ENCODE assay signal across 1 cellular context in genomic region chr20:33724439-33725094, GRCh38.
TF ChIP-seq lines count a peak whose summit lies in the region.

No MANE protein-coding gene starts in this region.

TF ChIP-seq in HepG2, 621 proteins besides CTCF, POLR2A, EP300 and RAD21 (continued from another document and continues in another):
- TF ChIP-seq, protein P1, sequence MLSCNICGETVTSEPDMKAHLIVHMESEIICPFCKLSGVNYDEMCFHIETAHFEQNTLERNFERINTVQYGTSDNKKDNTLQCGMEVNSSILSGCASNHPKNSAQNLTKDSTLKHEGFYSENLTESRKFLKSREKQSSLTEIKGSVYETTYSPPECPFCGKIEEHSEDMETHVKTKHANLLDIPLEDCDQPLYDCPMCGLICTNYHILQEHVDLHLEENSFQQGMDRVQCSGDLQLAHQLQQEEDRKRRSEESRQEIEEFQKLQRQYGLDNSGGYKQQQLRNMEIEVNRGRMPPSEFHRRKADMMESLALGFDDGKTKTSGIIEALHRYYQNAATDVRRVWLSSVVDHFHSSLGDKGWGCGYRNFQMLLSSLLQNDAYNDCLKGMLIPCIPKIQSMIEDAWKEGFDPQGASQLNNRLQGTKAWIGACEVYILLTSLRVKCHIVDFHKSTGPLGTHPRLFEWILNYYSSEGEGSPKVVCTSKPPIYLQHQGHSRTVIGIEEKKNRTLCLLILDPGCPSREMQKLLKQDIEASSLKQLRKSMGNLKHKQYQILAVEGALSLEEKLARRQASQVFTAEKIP (CRISPR knock-in tag; IDR thresholded peaks at IDR 0.05; ENCODE audit: borderline replicate concordance): no peak
- TF ChIP-seq ZNF510 (CRISPR knock-in tag; IDR thresholded peaks at IDR 0.05; ENCODE audit: low read depth) (no peak), ZNF580 (CRISPR knock-in tag; IDR thresholded peaks at IDR 0.05; ENCODE audit: borderline replicate concordance, low read depth) (no peak; the same call in 1 of the 2 replicates), HHEX (CRISPR knock-in tag; IDR thresholded peaks at IDR 0.05) (0 out of 2 replicates have a peak, but pooled peaks have one; percentile 24), HNRNPUL1 (IDR thresholded peaks at IDR 0.05; ENCODE audit: low read depth, low read length) (no peak), ZNF33B (CRISPR knock-in tag; IDR thresholded peaks at IDR 0.05) (no peak), ZNF772 (CRISPR knock-in tag; IDR thresholded peaks at IDR 0.05) (no peak), ZSCAN30 (CRISPR knock-in tag; IDR thresholded peaks at IDR 0.05) (peak; percentile 94; the same call in 1 of the 2 replicates), XRCC5 (optimal IDR thresholded peaks at IDR 0.05; ENCODE audit: low read length) (no peak), ZNF138 (CRISPR knock-in tag; IDR thresholded peaks at IDR 0.05; ENCODE audit: low read depth) (no peak), RCOR2 (CRISPR knock-in tag; IDR thresholded peaks at IDR 0.05) (peak; percentile 55), SAFB2 (CRISPR knock-in tag; IDR thresholded peaks at IDR 0.05; ENCODE audit: borderline replicate concordance, low read depth) (0 out of 2 replicates have a peak, but pooled peaks have one; percentile 43), ZNF34 (CRISPR knock-in tag; IDR thresholded peaks at IDR 0.05; ENCODE audit: borderline replicate concordance) (no peak), SNAPC2 (CRISPR knock-in tag; IDR thresholded peaks at IDR 0.05) (peak; percentile 79; the same call in 1 of the 2 replicates), THYN1 (CRISPR knock-in tag; IDR thresholded peaks at IDR 0.05; ENCODE audit: borderline replicate concordance, low read depth) (0 out of 2 replicates have a peak, but pooled peaks have one; percentile 26), ZNF883 (CRISPR knock-in tag; IDR thresholded peaks at IDR 0.05; ENCODE audit: not compliant biosample characterization) (no peak), ZNF878 (CRISPR knock-in tag; IDR thresholded peaks at IDR 0.05) (no peak), ZNF24 (IDR thresholded peaks at IDR 0.05) (peak; percentile 58), NR2F1 (CRISPR knock-in tag; IDR thresholded peaks at IDR 0.05) (peak in 1 of 2 experiments; percentile 40; a peak in 1 of 4 replicates), KIAA2018 (CRISPR knock-in tag; IDR thresholded peaks at IDR 0.05; ENCODE audit: borderline replicate concordance) (0 out of 2 replicates have a peak, but pooled peaks have one; percentile 37), ISX (CRISPR knock-in tag; conservative IDR thresholded peaks at IDR 0.05) (no peak), ZNF234 (CRISPR knock-in tag; conservative IDR thresholded peaks at IDR 0.05) (0 out of 2 replicates have a peak, but pooled peaks have one; percentile 28), CEBPG (CRISPR knock-in tag; IDR thresholded peaks at IDR 0.05) (peak; percentile 89), ZNF3 (CRISPR knock-in tag; IDR thresholded peaks at IDR 0.05) (0 out of 2 replicates have a peak, but pooled peaks have one; percentile 81)
- TF ChIP-seq, protein P2, sequence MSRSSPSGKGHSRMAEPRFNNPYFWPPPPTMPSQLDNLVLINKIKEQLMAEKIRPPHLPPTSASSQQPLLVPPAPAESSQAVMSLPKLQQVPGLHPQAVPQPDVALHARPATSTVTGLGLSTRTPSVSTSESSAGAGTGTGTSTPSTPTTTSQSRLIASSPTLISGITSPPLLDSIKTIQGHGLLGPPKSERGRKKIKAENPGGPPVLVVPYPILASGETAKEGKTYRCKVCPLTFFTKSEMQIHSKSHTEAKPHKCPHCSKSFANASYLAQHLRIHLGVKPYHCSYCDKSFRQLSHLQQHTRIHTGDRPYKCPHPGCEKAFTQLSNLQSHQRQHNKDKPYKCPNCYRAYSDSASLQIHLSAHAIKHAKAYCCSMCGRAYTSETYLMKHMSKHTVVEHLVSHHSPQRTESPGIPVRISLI (CRISPR knock-in tag; IDR thresholded peaks at IDR 0.05; ENCODE audit: borderline replicate concordance): no peak; the same call in none of the 2 replicates
- TF ChIP-seq, protein P3, sequence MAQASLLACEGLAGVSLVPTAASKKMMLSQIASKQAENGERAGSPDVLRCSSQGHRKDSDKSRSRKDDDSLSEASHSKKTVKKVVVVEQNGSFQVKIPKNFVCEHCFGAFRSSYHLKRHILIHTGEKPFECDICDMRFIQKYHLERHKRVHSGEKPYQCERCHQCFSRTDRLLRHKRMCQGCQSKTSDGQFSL (CRISPR knock-in tag; IDR thresholded peaks at IDR 0.05): no peak
- TF ChIP-seq, protein P4, sequence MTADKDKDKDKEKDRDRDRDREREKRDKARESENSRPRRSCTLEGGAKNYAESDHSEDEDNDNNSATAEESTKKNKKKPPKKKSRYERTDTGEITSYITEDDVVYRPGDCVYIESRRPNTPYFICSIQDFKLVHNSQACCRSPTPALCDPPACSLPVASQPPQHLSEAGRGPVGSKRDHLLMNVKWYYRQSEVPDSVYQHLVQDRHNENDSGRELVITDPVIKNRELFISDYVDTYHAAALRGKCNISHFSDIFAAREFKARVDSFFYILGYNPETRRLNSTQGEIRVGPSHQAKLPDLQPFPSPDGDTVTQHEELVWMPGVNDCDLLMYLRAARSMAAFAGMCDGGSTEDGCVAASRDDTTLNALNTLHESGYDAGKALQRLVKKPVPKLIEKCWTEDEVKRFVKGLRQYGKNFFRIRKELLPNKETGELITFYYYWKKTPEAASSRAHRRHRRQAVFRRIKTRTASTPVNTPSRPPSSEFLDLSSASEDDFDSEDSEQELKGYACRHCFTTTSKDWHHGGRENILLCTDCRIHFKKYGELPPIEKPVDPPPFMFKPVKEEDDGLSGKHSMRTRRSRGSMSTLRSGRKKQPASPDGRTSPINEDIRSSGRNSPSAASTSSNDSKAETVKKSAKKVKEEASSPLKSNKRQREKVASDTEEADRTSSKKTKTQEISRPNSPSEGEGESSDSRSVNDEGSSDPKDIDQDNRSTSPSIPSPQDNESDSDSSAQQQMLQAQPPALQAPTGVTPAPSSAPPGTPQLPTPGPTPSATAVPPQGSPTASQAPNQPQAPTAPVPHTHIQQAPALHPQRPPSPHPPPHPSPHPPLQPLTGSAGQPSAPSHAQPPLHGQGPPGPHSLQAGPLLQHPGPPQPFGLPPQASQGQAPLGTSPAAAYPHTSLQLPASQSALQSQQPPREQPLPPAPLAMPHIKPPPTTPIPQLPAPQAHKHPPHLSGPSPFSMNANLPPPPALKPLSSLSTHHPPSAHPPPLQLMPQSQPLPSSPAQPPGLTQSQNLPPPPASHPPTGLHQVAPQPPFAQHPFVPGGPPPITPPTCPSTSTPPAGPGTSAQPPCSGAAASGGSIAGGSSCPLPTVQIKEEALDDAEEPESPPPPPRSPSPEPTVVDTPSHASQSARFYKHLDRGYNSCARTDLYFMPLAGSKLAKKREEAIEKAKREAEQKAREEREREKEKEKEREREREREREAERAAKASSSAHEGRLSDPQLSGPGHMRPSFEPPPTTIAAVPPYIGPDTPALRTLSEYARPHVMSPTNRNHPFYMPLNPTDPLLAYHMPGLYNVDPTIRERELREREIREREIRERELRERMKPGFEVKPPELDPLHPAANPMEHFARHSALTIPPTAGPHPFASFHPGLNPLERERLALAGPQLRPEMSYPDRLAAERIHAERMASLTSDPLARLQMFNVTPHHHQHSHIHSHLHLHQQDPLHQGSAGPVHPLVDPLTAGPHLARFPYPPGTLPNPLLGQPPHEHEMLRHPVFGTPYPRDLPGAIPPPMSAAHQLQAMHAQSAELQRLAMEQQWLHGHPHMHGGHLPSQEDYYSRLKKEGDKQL (CRISPR knock-in tag; IDR thresholded peaks at IDR 0.05; ENCODE audit: low read depth): no peak
- TF ChIP-seq, protein P5, sequence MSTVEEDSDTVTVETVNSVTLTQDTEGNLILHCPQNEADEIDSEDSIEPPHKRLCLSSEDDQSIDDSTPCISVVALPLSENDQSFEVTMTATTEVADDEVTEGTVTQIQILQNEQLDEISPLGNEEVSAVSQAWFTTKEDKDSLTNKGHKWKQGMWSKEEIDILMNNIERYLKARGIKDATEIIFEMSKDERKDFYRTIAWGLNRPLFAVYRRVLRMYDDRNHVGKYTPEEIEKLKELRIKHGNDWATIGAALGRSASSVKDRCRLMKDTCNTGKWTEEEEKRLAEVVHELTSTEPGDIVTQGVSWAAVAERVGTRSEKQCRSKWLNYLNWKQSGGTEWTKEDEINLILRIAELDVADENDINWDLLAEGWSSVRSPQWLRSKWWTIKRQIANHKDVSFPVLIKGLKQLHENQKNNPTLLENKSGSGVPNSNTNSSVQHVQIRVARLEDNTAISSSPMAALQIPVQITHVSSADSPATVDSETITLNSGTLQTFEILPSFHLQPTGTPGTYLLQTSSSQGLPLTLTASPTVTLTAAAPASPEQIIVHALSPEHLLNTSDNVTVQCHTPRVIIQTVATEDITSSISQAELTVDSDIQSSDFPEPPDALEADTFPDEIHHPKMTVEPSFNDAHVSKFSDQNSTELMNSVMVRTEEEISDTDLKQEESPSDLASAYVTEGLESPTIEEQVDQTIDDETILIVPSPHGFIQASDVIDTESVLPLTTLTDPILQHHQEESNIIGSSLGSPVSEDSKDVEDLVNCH (CRISPR knock-in tag; IDR thresholded peaks at IDR 0.05): no peak
- TF ChIP-seq, protein P6, sequence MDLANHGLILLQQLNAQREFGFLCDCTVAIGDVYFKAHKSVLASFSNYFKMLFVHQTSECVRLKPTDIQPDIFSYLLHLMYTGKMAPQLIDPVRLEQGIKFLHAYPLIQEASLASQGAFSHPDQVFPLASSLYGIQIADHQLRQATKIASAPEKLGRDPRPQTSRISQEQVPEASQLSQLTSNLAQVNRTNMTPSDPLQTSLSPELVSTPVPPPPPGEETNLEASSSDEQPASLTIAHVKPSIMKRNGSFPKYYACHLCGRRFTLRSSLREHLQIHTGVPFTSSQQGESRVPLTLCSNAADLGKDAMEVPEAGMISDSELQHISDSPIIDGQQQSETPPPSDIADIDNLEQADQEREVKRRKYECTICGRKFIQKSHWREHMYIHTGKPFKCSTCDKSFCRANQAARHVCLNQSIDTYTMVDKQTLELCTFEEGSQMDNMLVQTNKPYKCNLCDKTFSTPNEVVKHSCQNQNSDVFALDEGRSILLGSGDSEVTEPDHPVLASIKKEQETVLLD (CRISPR knock-in tag; IDR thresholded peaks at IDR 0.05; ENCODE audit: low read depth): no peak
- TF ChIP-seq, protein P7, sequence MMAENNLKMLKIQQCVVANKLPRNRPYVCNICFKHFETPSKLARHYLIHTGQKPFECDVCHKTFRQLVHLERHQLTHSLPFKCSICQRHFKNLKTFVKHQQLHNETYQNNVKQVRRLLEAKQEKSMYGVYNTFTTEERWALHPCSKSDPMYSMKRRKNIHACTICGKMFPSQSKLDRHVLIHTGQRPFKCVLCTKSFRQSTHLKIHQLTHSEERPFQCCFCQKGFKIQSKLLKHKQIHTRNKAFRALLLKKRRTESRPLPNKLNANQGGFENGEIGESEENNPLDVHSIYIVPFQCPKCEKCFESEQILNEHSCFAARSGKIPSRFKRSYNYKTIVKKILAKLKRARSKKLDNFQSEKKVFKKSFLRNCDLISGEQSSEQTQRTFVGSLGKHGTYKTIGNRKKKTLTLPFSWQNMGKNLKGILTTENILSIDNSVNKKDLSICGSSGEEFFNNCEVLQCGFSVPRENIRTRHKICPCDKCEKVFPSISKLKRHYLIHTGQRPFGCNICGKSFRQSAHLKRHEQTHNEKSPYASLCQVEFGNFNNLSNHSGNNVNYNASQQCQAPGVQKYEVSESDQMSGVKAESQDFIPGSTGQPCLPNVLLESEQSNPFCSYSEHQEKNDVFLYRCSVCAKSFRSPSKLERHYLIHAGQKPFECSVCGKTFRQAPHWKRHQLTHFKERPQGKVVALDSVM (CRISPR knock-in tag; IDR thresholded peaks at IDR 0.05): peak; percentile 62; the same call in 1 of the 2 replicates
